8 cellular contexts compared by ENCODE assay signal in the genomic region with DNA sequence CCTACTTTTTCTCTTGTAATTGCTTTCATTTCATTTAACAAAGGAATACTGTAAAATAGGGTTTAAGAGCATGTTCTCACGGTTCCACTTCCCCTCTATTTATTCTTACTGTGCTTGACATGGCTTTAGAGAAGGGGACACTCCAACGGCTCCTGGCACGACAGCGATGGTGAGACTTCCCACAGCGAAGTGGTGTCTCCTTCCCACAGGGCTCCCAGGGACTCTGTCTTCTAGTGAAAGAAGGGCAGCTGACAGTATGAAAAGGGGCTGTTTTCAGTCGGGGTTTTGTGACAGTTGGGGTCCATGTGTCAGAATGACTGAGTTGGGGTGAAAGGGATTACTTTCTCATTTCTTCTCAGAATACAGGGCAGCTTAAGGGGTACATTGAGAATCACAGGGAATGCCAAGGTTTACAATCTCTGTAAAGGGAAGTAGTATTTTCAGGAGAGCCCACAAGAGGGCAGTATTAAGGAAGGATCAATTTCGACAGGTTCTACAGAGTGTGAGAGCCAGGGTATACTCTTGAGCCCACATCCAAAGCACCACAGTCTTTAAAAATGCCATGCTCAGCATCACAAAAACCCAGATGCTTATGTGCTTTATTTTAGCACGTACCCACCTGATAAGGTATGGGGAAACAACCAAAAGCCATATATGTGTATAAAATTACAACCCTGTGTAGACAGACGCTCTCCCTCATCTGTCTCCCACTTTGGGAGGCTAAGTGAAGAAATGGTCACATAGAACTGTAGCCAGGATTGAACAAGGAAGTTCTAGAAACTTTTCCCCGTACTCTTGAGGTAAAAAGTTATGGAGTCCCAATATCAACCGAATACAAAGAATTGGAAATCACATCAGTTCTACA. TPM values are rescaled to one million over a fixed set of nuclear protein-coding genes. Genes with fewer than 3 reads are reported as not detected.
DNase-seq lines count a peak whose midpoint lies in the region; ATAC-seq and TF ChIP-seq lines count a peak whose summit lies in the region.

No MANE protein-coding gene starts in this region.

- ATAC-seq in HG03045 (IDR thresholded peaks at IDR 0.05; ENCODE audit: unreplicated experiment): no peak
- ATAC-seq in CD8-positive, alpha-beta T cell: no peak

- DNase-seq in NOMO-1 treated with DMSO at 0.1 percent for 48 hours (lab: John Stamatoyannopoulos, UW; ENCODE audit: unreplicated experiment) (peak; percentile 22), NOMO-1 treated with dmso at 0.1 percent for 144 hours (lab: John Stamatoyannopoulos, UW; ENCODE audit: unreplicated experiment) (no peak), NCI-H2171 (lab: John Stamatoyannopoulos, UW) (peak; percentile 8), choroid plexus epithelial cell (ENCODE audit: low read depth) (peak; percentile 64), neural crest cell (ENCODE audit: low read depth, low spot score) (peak; percentile 26)
- DNase-seq in activated CD4-positive, alpha-beta T cell treated with anti-CD3 and anti-CD28 coated beads for 1 hour: no peak
- no peak for DNase-seq in CD8-positive, alpha-beta T cell

- H3K27me3 Mint-ChIP-seq in neural crest cell (ENCODE audit: low read depth): no peaks in the 10 kb centered on the region
- peaks cover 5% of the 10 kb centered on the region for H3K27me3 Mint-ChIP-seq in CD8-positive, alpha-beta T cell (ENCODE audit: low read depth)

- no peaks in the 10 kb centered on the region for H3K4me1 Mint-ChIP-seq in neural crest cell
- peaks cover 4% of the 10 kb centered on the region for H3K4me1 Mint-ChIP-seq in CD8-positive, alpha-beta T cell (ENCODE audit: low read depth)

- TF ChIP-seq CTCF in choroid plexus epithelial cell (conservative IDR thresholded peaks at IDR 0.05; ENCODE audit: low read depth, low read length) (peak; percentile 59), neural crest cell (conservative IDR thresholded peaks at IDR 0.05) (peak; percentile 65)
- TF ChIP-seq CTCF in CD8-positive, alpha-beta T cell (IDR thresholded peaks at IDR 0.05): no peak

- CTCF ChIA-PET in CD8-positive, alpha-beta T cell (lab: Charles Lee): interaction anchor here (0.9 to 2.0 kb wide), 5 partner anchors 9 to 116 kb away, joined by 3 to 5 read pairs (median 3); no protein-coding TSS in a partner anchor

- no peak overlapping the region for H3K27ac Mint-ChIP-seq in neural crest cell (ENCODE audit: unreplicated experiment)
- no peak overlapping the region for H3K27ac Mint-ChIP-seq in CD8-positive, alpha-beta T cell

- no peak overlapping the region for H3K27ac ChIP-seq in CD8-positive, alpha-beta T cell (ENCODE audit: low read depth, low read length)

- H3K4me1 ChIP-seq in CD8-positive, alpha-beta T cell (ENCODE audit: insufficient read depth, low read length): no peaks in the 10 kb centered on the region

- H3K27me3 ChIP-seq in CD8-positive, alpha-beta T cell (ENCODE audit: insufficient read depth, low read length): no peaks in the 10 kb centered on the region

- peaks cover 3% of the 10 kb centered on the region for H3K9me3 Mint-ChIP-seq in neural crest cell
- peaks cover 2% of the 10 kb centered on the region for H3K9me3 Mint-ChIP-seq in CD8-positive, alpha-beta T cell

- no peak overlapping the region for H3K4me3 ChIP-seq in choroid plexus epithelial cell (ENCODE audit: low read depth, low read length)
- H3K4me3 ChIP-seq in CD8-positive, alpha-beta T cell (ENCODE audit: low read depth, low read length): no peak overlapping the region

- POLR2A ChIA-PET in CD8-positive, alpha-beta T cell (lab: Charles Lee): interaction anchor here (0.6 kb wide), 1 partner anchor 137 kb away, joined by 6 read pairs; no protein-coding TSS in a partner anchor

- peaks cover 3% of the 10 kb centered on the region for H3K36me3 Mint-ChIP-seq in neural crest cell (ENCODE audit: low read depth)
- no peaks in the 10 kb centered on the region for H3K36me3 Mint-ChIP-seq in CD8-positive, alpha-beta T cell

- intact Hi-C loops in CD8-positive, alpha-beta T cell (cut with DNase I, micrococcal nuclease): loop anchor here in 1 of 2 experiments (10.0 kb wide), 1 partner anchor 210 kb away; no protein-coding TSS in a partner anchor

- no peaks in the 10 kb centered on the region for H3K9me3 ChIP-seq in CD8-positive, alpha-beta T cell (ENCODE audit: low read length)

- H3K36me3 ChIP-seq in CD8-positive, alpha-beta T cell (ENCODE audit: insufficient read depth, low read length): no peaks in the 10 kb centered on the region

- H3K4me3 Mint-ChIP-seq in neural crest cell: no peak overlapping the region
- no peak overlapping the region for H3K4me3 Mint-ChIP-seq in CD8-positive, alpha-beta T cell

RNA-seq across cellular contexts. Expression of gene RAPGEF4, which starts 31.3 kb away (rescaled TPM):
- 1.7 TPM in 2 replicates for total RNA-seq in neural crest cell
- total RNA-seq in CD8-positive, alpha-beta T cell: 1 to 10 TPM; 1.1 to 1.4 TPM

Comparison
In these comparisons a context has a peak if more than half of its experiments do, and no peak if none do; other contexts are left out.
1. DNase-seq: peak in NOMO-1 treated with DMSO at 0.1 percent for 48 hours (single experiment), NCI-H2171 (single experiment), choroid plexus epithelial cell (single experiment) and neural crest cell (single experiment); none in NOMO-1 treated with dmso at 0.1 percent for 144 hours (single experiment), activated CD4-positive, alpha-beta T cell treated with anti-CD3 and anti-CD28 coated beads for 1 hour (single experiment) and CD8-positive, alpha-beta T cell (0 of 7).